ENCODE assay signal across 27 cellular contexts in genomic region chr1:202796670-202797069, GRCh38. TPM values are rescaled to one million over a fixed set of nuclear protein-coding genes. Genes with fewer than 3 reads are reported as not detected.
"Had no signal": no experiment of that assay in that cellular context is flagged by ENCODE, and none has a peak within 500 bp of the region (broad histone marks: within the 10 kb centered on the region; RNA-seq: fewer than 3 reads in every experiment).

No MANE protein-coding gene starts in this region.

- H3K36me3 ChIP-seq: adrenal gland, SJCRH30 had no signal

- H3K4me1 ChIP-seq: SJCRH30 had no signal

- H3K9ac ChIP-seq: SK-N-SH had no signal

- H3K4me3 Mint-ChIP-seq: activated CD4-positive, alpha-beta T cell treated with anti-CD3 and anti-CD28 coated beads, Interleukin-2, amount 10 ng/mL, durations not matched to agents 24 days and 14 days; activated naive CD4-positive, alpha-beta T cell treated with anti-CD3 and anti-CD28 coated beads for 36 hours; activated naive CD8-positive, alpha-beta T cell treated with anti-CD3 and anti-CD28 coated beads for 36 hours; activated T-helper 17 cell treated with anti-CD3 and anti-CD28 coated beads, Interleukin-2, amount 50 U/mL, for 72 hours had no signal

- ATAC-seq: activated T-helper 17 cell treated with anti-CD3 and anti-CD28 coated beads, Interleukin-2, amount 50 U/mL, for 72 hours had no signal

- H3K9me2 ChIP-seq: SK-N-SH had no signal

- H3K9me3 Mint-ChIP-seq: activated CD4-positive, alpha-beta T cell treated with anti-CD3 and anti-CD28 coated beads, Interleukin-2, amount 10 ng/mL, durations not matched to agents 24 days and 14 days; activated naive CD4-positive, alpha-beta T cell treated with anti-CD3 and anti-CD28 coated beads for 36 hours; activated naive CD8-positive, alpha-beta T cell treated with anti-CD3 and anti-CD28 coated beads for 36 hours; activated T-helper 17 cell treated with anti-CD3 and anti-CD28 coated beads, Interleukin-2, amount 50 U/mL, for 72 hours had no signal

- H3K27ac ChIP-seq: adrenal gland, SJCRH30 had no signal

- H3K4me2 ChIP-seq: SK-N-SH had no signal

- H3K27me3 Mint-ChIP-seq: activated CD4-positive, alpha-beta T cell treated with anti-CD3 and anti-CD28 coated beads, Interleukin-2, amount 10 ng/mL, durations not matched to agents 24 days and 14 days; activated naive CD8-positive, alpha-beta T cell treated with anti-CD3 and anti-CD28 coated beads for 36 hours; activated T-helper 17 cell treated with anti-CD3 and anti-CD28 coated beads, Interleukin-2, amount 50 U/mL, for 72 hours had no signal

- H3K4me3 ChIP-seq: adrenal gland, SJCRH30 had no signal

- H3K27ac Mint-ChIP-seq: activated CD4-positive, alpha-beta T cell treated with anti-CD3 and anti-CD28 coated beads, Interleukin-2, amount 10 ng/mL, durations not matched to agents 24 days and 14 days; activated naive CD4-positive, alpha-beta T cell treated with anti-CD3 and anti-CD28 coated beads for 36 hours; activated naive CD8-positive, alpha-beta T cell treated with anti-CD3 and anti-CD28 coated beads for 36 hours; activated T-helper 17 cell treated with anti-CD3 and anti-CD28 coated beads, Interleukin-2, amount 50 U/mL, for 72 hours had no signal

- DNase-seq: activated CD4-positive, alpha-beta T cell treated with anti-CD3 and anti-CD28 coated beads for 1 hour; activated CD4-positive, alpha-beta T cell treated with anti-CD3 and anti-CD28 coated beads, Interleukin-2, amount 10 ng/mL, durations not matched to agents 24 days and 14 days; activated CD4-positive, alpha-beta T cell treated with anti-CD3 and anti-CD28 coated beads, Interleukin-2, amount 50 U/mL, for 48 hours; activated gamma-delta T cell; activated naive CD4-positive, alpha-beta T cell treated with anti-CD3 and anti-CD28 coated beads for 36 hours; activated naive CD8-positive, alpha-beta T cell treated with anti-CD3 and anti-CD28 coated beads for 36 hours; activated T-cell treated with anti-CD3 and anti-CD28 coated beads for 4 hours; activated T-cell treated with anti-CD3 and anti-CD28 coated beads, Interleukin-2, amount 50 U/mL, for 48 hours; anterior cingulate cortex; cerebellar nuclear complex; Kasumi-1; KBM-7; NCI-H1048; NCI-H1930; NCI-H2171; NCI-H2227 treated with DMSO at 0.1 percent for 48 hours; NCI-H446 treated with DMSO at 0.1 percent for 48 hours; NCI-H526; NCI-H774; Right ventricle myocardium superior; RPMI8226; SJCRH30; SK-N-SH; T-helper 1 cell had no signal

- H3K27me3 ChIP-seq: adrenal gland, SJCRH30 had no signal

- H3K9me3 ChIP-seq: adrenal gland, SJCRH30, SK-N-SH had no signal

RNA-seq across cellular contexts. Expression of gene KDM5B, which starts 11.6 kb away (rescaled TPM):
- total RNA-seq: OCI-LY7 had no signal

RNA-seq across cellular contexts. Expression of gene PCAT6, which starts 14.1 kb away (rescaled TPM):
- total RNA-seq: OCI-LY7 had no signal
